ENCODE assay signal across 1 cellular context in the genomic region with DNA sequence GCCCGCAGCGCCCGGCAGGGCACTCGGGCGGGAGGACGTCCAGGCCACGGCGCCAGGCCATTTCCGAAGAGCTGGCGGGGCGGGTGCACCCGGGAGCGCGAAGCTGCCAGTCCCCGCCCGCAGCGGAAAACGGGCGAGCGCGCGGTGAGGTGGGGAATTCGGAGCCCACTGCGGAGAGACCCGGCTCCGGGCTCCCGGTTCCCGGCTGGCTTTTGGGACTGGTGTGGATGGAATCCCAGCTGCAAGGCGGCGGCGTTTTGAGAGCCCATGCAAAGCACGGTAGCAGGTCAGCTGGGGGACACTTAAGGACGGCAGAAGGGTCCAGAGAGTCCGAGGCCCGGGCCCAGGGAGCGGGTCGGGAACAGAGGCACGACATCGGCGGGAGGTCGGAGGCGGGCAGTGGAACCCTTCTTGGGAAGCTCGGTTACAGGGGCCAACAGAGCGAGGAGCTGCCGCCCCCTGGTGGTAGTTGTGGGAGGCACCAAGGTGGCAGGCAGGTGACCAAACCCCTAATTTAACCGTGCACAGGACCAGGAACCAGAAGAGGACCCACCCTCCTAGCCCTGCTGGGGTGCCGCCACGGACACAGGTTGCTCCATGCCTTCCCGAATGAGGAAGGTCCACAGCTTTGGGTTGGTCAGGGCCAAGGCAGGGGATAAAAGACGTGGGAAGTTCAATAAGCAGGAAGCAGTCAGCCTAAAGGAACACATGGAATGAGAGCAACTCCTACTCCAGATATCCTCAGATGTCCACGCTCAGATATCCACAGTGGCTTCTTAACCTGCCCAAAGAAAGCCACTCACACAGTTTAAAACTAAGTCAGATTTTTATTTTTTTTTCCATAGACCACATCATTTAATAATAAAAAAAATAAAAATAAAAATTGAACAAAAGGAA.
TF ChIP-seq lines count a peak whose summit lies in the region.

No MANE protein-coding gene starts in this region.

TF ChIP-seq in HepG2, 621 proteins besides CTCF, POLR2A, EP300 and RAD21 (continued from another document and continues in another):
- TF ChIP-seq EHMT2 (IDR thresholded peaks at IDR 0.05; ENCODE audit: borderline replicate concordance, low read depth, low read length) (no peak), CSRNP2 (CRISPR knock-in tag; conservative IDR thresholded peaks at IDR 0.05; ENCODE audit: low read depth) (no peak), NR2F6 (IDR thresholded peaks at IDR 0.05) (no peak; the same call in 1 of the 2 replicates), NR2F6 (CRISPR knock-in tag; IDR thresholded peaks at IDR 0.05) (peak; percentile 33; the same call in 1 of the 2 replicates), ZNF326 (CRISPR knock-in tag; IDR thresholded peaks at IDR 0.05; ENCODE audit: borderline replicate concordance) (no peak), RNF2 (conservative IDR thresholded peaks at IDR 0.05; ENCODE audit: low read depth) (0 out of 2 replicates have a peak, but pooled peaks have one; percentile 35), FOXO1 (CRISPR knock-in tag; IDR thresholded peaks at IDR 0.05) (peak; percentile 62), ZNF616 (CRISPR knock-in tag; IDR thresholded peaks at IDR 0.05; ENCODE audit: low read depth) (no peak), ZNF746 (CRISPR knock-in tag; IDR thresholded peaks at IDR 0.05) (no peak; the same call in 1 of the 2 replicates), SP140L (CRISPR knock-in tag; IDR thresholded peaks at IDR 0.05; ENCODE audit: borderline replicate concordance) (0 out of 2 replicates have a peak, but pooled peaks have one; percentile 60), THAP8 (CRISPR knock-in tag; IDR thresholded peaks at IDR 0.05; ENCODE audit: borderline replicate concordance) (no peak), ZNF17 (CRISPR knock-in tag; IDR thresholded peaks at IDR 0.05) (no peak), HDAC6 (IDR thresholded peaks at IDR 0.05; ENCODE audit: low read depth, low read length) (no peak; the same call in 1 of the 2 replicates), FOXJ3 (CRISPR knock-in tag; IDR thresholded peaks at IDR 0.05; ENCODE audit: borderline replicate concordance) (no peak; the same call in 1 of the 2 replicates), REXO4 (CRISPR knock-in tag; IDR thresholded peaks at IDR 0.05; ENCODE audit: borderline replicate concordance) (no peak), NCOR1 (IDR thresholded peaks at IDR 0.05; ENCODE audit: borderline replicate concordance, low read length) (no peak), NCOA2 (CRISPR knock-in tag; IDR thresholded peaks at IDR 0.05) (peak; percentile 45; the same call in 1 of the 2 replicates), IKZF4 (CRISPR knock-in tag; IDR thresholded peaks at IDR 0.05; ENCODE audit: borderline replicate concordance, low read depth, not compliant biosample characterization) (peak; percentile 66), ARNTL (CRISPR knock-in tag; IDR thresholded peaks at IDR 0.05) (peak; percentile 86), ZHX2 (IDR thresholded peaks at IDR 0.05; ENCODE audit: low read depth) (peak; percentile 60; the same call in 1 of the 2 replicates), ZHX2 (CRISPR knock-in tag; IDR thresholded peaks at IDR 0.05; ENCODE audit: borderline replicate concordance) (no peak), HDAC1 (CRISPR knock-in tag; IDR thresholded peaks at IDR 0.05) (peak; percentile 91), ZNF614 (CRISPR knock-in tag; IDR thresholded peaks at IDR 0.05; ENCODE audit: borderline replicate concordance) (0 out of 2 replicates have a peak, but pooled peaks have one; percentile 55), KDM4B (CRISPR knock-in tag; IDR thresholded peaks at IDR 0.05) (peak; percentile 95), ZKSCAN1 (IDR thresholded peaks at IDR 0.05; ENCODE audit: low read length) (peak; percentile 31; the same call in 1 of the 2 replicates), ASH2L (IDR thresholded peaks at IDR 0.05; ENCODE audit: insufficient read length, low read depth, low read length) (peak; percentile 81), EEA1 (CRISPR knock-in tag; IDR thresholded peaks at IDR 0.05; ENCODE audit: borderline replicate concordance) (peak; percentile 37; the same call in 1 of the 2 replicates), STAG1 (CRISPR knock-in tag; IDR thresholded peaks at IDR 0.05) (peak; percentile 96), MED8 (CRISPR knock-in tag; IDR thresholded peaks at IDR 0.05; ENCODE audit: insufficient replicate concordance) (peak; percentile 52), ZNF24 (IDR thresholded peaks at IDR 0.05) (0 out of 2 replicates have a peak, but pooled peaks have one; percentile 24), CREM (IDR thresholded peaks at IDR 0.05) (no peak), CREM (CRISPR knock-in tag; IDR thresholded peaks at IDR 0.05) (no peak), ZNF782 (CRISPR knock-in tag; IDR thresholded peaks at IDR 0.05; ENCODE audit: borderline replicate concordance) (peak; percentile 98), GPN1 (CRISPR knock-in tag; IDR thresholded peaks at IDR 0.05; ENCODE audit: borderline replicate concordance) (no peak; the same call in 1 of the 2 replicates), MED13 (CRISPR knock-in tag; IDR thresholded peaks at IDR 0.05) (peak; percentile 65; the same call in 1 of the 2 replicates)
- TF ChIP-seq, protein P1, sequence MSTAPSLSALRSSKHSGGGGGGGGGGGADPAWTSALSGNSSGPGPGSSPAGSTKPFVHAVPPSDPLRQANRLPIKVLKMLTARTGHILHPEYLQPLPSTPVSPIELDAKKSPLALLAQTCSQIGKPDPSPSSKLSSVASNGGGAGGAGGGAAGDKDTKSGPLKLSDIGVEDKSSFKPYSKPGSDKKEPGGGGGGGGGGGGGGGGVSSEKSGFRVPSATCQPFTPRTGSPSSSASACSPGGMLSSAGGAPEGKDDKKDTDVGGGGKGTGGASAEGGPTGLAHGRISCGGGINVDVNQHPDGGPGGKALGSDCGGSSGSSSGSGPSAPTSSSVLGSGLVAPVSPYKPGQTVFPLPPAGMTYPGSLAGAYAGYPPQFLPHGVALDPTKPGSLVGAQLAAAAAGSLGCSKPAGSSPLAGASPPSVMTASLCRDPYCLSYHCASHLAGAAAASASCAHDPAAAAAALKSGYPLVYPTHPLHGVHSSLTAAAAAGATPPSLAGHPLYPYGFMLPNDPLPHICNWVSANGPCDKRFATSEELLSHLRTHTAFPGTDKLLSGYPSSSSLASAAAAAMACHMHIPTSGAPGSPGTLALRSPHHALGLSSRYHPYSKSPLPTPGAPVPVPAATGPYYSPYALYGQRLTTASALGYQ (CRISPR knock-in tag; IDR thresholded peaks at IDR 0.05), result no peak; the same call in 1 of the 2 replicates
- TF ChIP-seq, protein P2, sequence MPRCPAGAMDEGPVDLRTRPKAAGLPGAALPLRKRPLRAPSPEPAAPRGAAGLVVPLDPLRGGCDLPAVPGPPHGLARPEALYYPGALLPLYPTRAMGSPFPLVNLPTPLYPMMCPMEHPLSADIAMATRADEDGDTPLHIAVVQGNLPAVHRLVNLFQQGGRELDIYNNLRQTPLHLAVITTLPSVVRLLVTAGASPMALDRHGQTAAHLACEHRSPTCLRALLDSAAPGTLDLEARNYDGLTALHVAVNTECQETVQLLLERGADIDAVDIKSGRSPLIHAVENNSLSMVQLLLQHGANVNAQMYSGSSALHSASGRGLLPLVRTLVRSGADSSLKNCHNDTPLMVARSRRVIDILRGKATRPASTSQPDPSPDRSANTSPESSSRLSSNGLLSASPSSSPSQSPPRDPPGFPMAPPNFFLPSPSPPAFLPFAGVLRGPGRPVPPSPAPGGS (CRISPR knock-in tag; IDR thresholded peaks at IDR 0.05), result peak; percentile 95
- TF ChIP-seq, protein P3, sequence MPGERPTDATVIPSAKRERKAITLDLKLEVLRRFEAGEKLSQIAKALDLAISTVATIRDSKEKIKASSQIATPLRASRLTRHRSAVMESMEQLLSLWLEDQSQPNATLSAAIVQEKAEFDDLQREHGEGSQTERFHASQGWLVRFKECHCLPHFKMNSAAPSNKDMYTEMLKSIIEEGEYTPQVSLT (CRISPR knock-in tag; IDR thresholded peaks at IDR 0.05; ENCODE audit: borderline replicate concordance, low read depth), result no peak
- TF ChIP-seq, protein P4, sequence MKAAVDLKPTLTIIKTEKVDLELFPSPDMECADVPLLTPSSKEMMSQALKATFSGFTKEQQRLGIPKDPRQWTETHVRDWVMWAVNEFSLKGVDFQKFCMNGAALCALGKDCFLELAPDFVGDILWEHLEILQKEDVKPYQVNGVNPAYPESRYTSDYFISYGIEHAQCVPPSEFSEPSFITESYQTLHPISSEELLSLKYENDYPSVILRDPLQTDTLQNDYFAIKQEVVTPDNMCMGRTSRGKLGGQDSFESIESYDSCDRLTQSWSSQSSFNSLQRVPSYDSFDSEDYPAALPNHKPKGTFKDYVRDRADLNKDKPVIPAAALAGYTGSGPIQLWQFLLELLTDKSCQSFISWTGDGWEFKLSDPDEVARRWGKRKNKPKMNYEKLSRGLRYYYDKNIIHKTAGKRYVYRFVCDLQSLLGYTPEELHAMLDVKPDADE (CRISPR knock-in tag; IDR thresholded peaks at IDR 0.05), result no peak
- TF ChIP-seq, protein P5, sequence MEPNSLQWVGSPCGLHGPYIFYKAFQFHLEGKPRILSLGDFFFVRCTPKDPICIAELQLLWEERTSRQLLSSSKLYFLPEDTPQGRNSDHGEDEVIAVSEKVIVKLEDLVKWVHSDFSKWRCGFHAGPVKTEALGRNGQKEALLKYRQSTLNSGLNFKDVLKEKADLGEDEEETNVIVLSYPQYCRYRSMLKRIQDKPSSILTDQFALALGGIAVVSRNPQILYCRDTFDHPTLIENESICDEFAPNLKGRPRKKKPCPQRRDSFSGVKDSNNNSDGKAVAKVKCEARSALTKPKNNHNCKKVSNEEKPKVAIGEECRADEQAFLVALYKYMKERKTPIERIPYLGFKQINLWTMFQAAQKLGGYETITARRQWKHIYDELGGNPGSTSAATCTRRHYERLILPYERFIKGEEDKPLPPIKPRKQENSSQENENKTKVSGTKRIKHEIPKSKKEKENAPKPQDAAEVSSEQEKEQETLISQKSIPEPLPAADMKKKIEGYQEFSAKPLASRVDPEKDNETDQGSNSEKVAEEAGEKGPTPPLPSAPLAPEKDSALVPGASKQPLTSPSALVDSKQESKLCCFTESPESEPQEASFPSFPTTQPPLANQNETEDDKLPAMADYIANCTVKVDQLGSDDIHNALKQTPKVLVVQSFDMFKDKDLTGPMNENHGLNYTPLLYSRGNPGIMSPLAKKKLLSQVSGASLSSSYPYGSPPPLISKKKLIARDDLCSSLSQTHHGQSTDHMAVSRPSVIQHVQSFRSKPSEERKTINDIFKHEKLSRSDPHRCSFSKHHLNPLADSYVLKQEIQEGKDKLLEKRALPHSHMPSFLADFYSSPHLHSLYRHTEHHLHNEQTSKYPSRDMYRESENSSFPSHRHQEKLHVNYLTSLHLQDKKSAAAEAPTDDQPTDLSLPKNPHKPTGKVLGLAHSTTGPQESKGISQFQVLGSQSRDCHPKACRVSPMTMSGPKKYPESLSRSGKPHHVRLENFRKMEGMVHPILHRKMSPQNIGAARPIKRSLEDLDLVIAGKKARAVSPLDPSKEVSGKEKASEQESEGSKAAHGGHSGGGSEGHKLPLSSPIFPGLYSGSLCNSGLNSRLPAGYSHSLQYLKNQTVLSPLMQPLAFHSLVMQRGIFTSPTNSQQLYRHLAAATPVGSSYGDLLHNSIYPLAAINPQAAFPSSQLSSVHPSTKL (CRISPR knock-in tag; IDR thresholded peaks at IDR 0.05), result peak; percentile 72
